8 cellular contexts compared by ENCODE assay signal in genomic region chr6:26204332-26205160, GRCh38.
DNase-seq lines count a peak whose midpoint lies in the region; ATAC-seq and TF ChIP-seq lines count a peak whose summit lies in the region.

No MANE protein-coding gene starts in this region.

- no peaks in the 10 kb centered on the region for H3K9me3 ChIP-seq in neural progenitor cell (ENCODE audit: low read depth)

- no peaks in the 10 kb centered on the region for H4K20me1 ChIP-seq in GM23338 (replicated peaks; ENCODE audit: insufficient read depth)
- peaks cover 6% of the 10 kb centered on the region for H4K20me1 ChIP-seq in neural progenitor cell (ENCODE audit: low read depth)

- H3K27ac ChIP-seq in GM23338 (ENCODE audit: low read depth) (peak overlapping the region; percentile 99), foreskin keratinocyte (peak overlapping the region; percentile 93), neural progenitor cell (peak overlapping the region; percentile 96)

- H3K36me3 Mint-ChIP-seq in GM23338 (ENCODE audit: low read depth) = no peaks in the 10 kb centered on the region
- no peaks in the 10 kb centered on the region for H3K36me3 Mint-ChIP-seq in neural progenitor cell

- H3K27me3 Mint-ChIP-seq in GM23338 (ENCODE audit: insufficient read depth, low read depth, poor library complexity) (peaks cover 12% of the 10 kb centered on the region), neural progenitor cell (ENCODE audit: insufficient read depth, low read depth) (peaks cover 7% of the 10 kb centered on the region)

- H3K4me3 ChIP-seq in GM23338 (peak overlapping the region; percentile 76), neural progenitor cell (peak overlapping the region; percentile 78)

- H3K27ac Mint-ChIP-seq in GM23338 (no peak overlapping the region), neural progenitor cell (no peak overlapping the region)

- TF ChIP-seq CTCF in GM23338 (conservative IDR thresholded peaks at IDR 0.05; ENCODE audit: low read depth in 2 of 2) (peak in 1 of 2 experiments; percentile 22; a peak in 1 of 4 replicates), foreskin keratinocyte (conservative IDR thresholded peaks at IDR 0.05) (peak; percentile 65), neural progenitor cell (IDR thresholded peaks at IDR 0.05) (peak; percentile 39)

- H3K27me3 ChIP-seq in GM23338 (ENCODE audit: insufficient read depth) (no peaks in the 10 kb centered on the region), foreskin keratinocyte (no peaks in the 10 kb centered on the region), neural progenitor cell (no peaks in the 10 kb centered on the region)

- no peaks in the 10 kb centered on the region for H3K9me2 ChIP-seq in GM23338 (ENCODE audit: insufficient read depth)

- peaks cover 23% of the 10 kb centered on the region for H3K4me1 Mint-ChIP-seq in GM23338
- H3K4me1 Mint-ChIP-seq in neural progenitor cell = peaks cover 32% of the 10 kb centered on the region

- H3K79me2 ChIP-seq in GM23338 (replicated peaks; ENCODE audit: insufficient read depth) (0 out of 2 replicates have a peak, but pooled peaks cover 7% of the 10 kb centered on the region), neural progenitor cell (ENCODE audit: low read depth) (peaks cover 34% of the 10 kb centered on the region)

- peak; percentile 60 for ATAC-seq in GM23338
- ATAC-seq in foreskin keratinocyte = peak; percentile 79

- H3K9me3 Mint-ChIP-seq in GM23338 (peaks cover 8% of the 10 kb centered on the region), neural progenitor cell (no peaks in the 10 kb centered on the region)

- H3K4me1 ChIP-seq in GM23338 (ENCODE audit: insufficient read depth) (peaks cover 17% of the 10 kb centered on the region; the same call in 1 of the 2 replicates), foreskin keratinocyte (peaks cover 4% of the 10 kb centered on the region), neural progenitor cell (peaks cover 45% of the 10 kb centered on the region)

- H3K36me3 ChIP-seq in GM23338 (ENCODE audit: insufficient read depth) (no peaks in the 10 kb centered on the region), neural progenitor cell (no peaks in the 10 kb centered on the region)

- H2AFZ ChIP-seq in GM23338 (no peak overlapping the region), neural progenitor cell (replicated peaks) (no peak overlapping the region)

- H3F3A ChIP-seq in GM23338 (replicated peaks; ENCODE audit: low read depth) = peaks cover 6% of the 10 kb centered on the region
- peaks cover 74% of the 10 kb centered on the region for H3F3A ChIP-seq in neural progenitor cell (ENCODE audit: low read depth)

- H3K4me3 Mint-ChIP-seq in GM23338 (no peak overlapping the region), neural progenitor cell (no peak overlapping the region)

- peak overlapping the region; percentile 76 for H3K9ac ChIP-seq in neural progenitor cell

- peak overlapping the region; percentile 77 for H3K4me2 ChIP-seq in GM23338
- H3K4me2 ChIP-seq in neural progenitor cell = peak overlapping the region; percentile 82

- DNase-seq in Daoy (ENCODE audit: low read depth) (peak; percentile 98), GM23338 (ENCODE audit: low spot score) (peak; percentile 99), LoVo (ENCODE audit: low spot score) (peak; percentile 94), RPMI8226 (peak; percentile 98), foreskin keratinocyte (peak; percentile 92 to 96), neural progenitor cell (ENCODE audit: low spot score) (peak; percentile 97), superior temporal gyrus (ENCODE audit: extremely low spot score) (peak; percentile 100)
- DNase-seq in activated effector memory CD4-positive, alpha-beta T cell treated with anti-CD3 and anti-CD28 coated beads, Interleukin-2, amount 50 U/mL, for 16 hours = peak; percentile 92

TF ChIP-seq in GM23338, 12 proteins besides CTCF, POLR2A, EP300 and RAD21 (continues in another document):
- TF ChIP-seq REST (IDR thresholded peaks at IDR 0.05; ENCODE audit: unreplicated experiment) = no peak
- no peak for TF ChIP-seq EZH2phosphoT487 (IDR thresholded peaks at IDR 0.05; ENCODE audit: unreplicated experiment)
- no peak for TF ChIP-seq JUNB (IDR thresholded peaks at IDR 0.05; ENCODE audit: unreplicated experiment)
- TF ChIP-seq POLR2AphosphoS5 (IDR thresholded peaks at IDR 0.05; ENCODE audit: low read depth) = peak; percentile 99
- no peak for TF ChIP-seq ZNF114 (CRISPR knock-in tag; IDR thresholded peaks at IDR 0.05)
- TF ChIP-seq STAT1 (IDR thresholded peaks at IDR 0.05; ENCODE audit: unreplicated experiment) = no peak
- no peak for TF ChIP-seq ZNF462 (CRISPR knock-in tag; IDR thresholded peaks at IDR 0.05)

Comparison
In these comparisons a context has a peak if more than half of its experiments do, and no peak if none do; other contexts are left out.
1. Peak in every context shown above with its lines: DNase-seq, ATAC-seq, H3K4me3 ChIP-seq and H3K27ac ChIP-seq.